ENCODE assay signal across 27 cellular contexts in genomic region chr22:19460036-19460435, GRCh38. TPM values are rescaled to one million over a fixed set of nuclear protein-coding genes. Genes with fewer than 3 reads are reported as not detected.
"Had no signal": no experiment of that assay in that cellular context is flagged by ENCODE, and none has a peak within 500 bp of the region (broad histone marks: within the 10 kb centered on the region; RNA-seq: fewer than 3 reads in every experiment).

No MANE protein-coding gene starts in this region.

- H3K9me3 ChIP-seq: ascending aorta had no signal

- DNase-seq: activated B cell treated with CpG ODN at 0.5 μM for 24 hours; activated CD4-positive, alpha-beta memory T cell treated with anti-CD3 and anti-CD28 coated beads for 36 hours; activated CD4-positive, alpha-beta T cell treated with anti-CD3 and anti-CD28 coated beads for 4 hours; activated CD4-positive, alpha-beta T cell treated with anti-CD3 and anti-CD28 coated beads, Interleukin-2, amount 10 ng/mL, durations not matched to agents 24 days and 14 days; activated CD4-positive, alpha-beta T cell treated with anti-CD3 and anti-CD28 coated beads, Interleukin-2, amount 50 U/mL, for 1 hour; activated CD4-positive, alpha-beta T cell treated with anti-CD3 and anti-CD28 coated beads, Interleukin-2, amount 50 U/mL, for 4 hours; activated CD4-positive, CD25-positive, alpha-beta regulatory T cell treated with anti-CD3 and anti-CD28 coated beads, Interleukin-2, amount 50 U/mL, for 72 hours; activated CD8-positive, alpha-beta memory T cell treated with anti-CD3 and anti-CD28 coated beads, Interleukin-2, amount 50 U/mL, for 4 hours; activated CD8-positive, alpha-beta T cell treated with anti-CD3 and anti-CD28 coated beads for 36 hours; activated naive CD4-positive, alpha-beta T cell treated with anti-CD3 and anti-CD28 coated beads, Interleukin-2, amount 10 ng/mL, durations not matched to agents 7 days and 5 days; activated naive CD4-positive, alpha-beta T cell treated with Interleukin-2 at 50 U/mL for 16 hours; activated naive CD8-positive, alpha-beta T cell treated with anti-CD3 and anti-CD28 coated beads, Interleukin-2, amount 10 ng/mL, durations not matched to agents 7 days and 5 days; activated naive CD8-positive, alpha-beta T cell treated with anti-CD3 and anti-CD28 coated beads, Interleukin-2, amount 50 U/mL, for 24 hours; activated T-cell treated with anti-CD3 and anti-CD28 coated beads for 4 hours; activated T-cell treated with anti-CD3 and anti-CD28 coated beads, Interleukin-2, amount 50 U/mL, for 1 hour; activated T-cell treated with anti-CD3 and anti-CD28 coated beads, Interleukin-2, amount 50 U/mL, for 4 hours; activated T-cell treated with anti-CD3 and anti-CD28 coated beads, Interleukin-2, amount 50 U/mL, for 72 hours; amygdala; anterior cingulate cortex; caudate nucleus; cerebellar nuclear complex; T-helper 1 cell; T-helper 2 cell; T-helper 9 cell had no signal

- H3K27ac ChIP-seq: ascending aorta, cardiac muscle cell, VCaP had no signal

- H3K4me1 ChIP-seq: ascending aorta had no signal

- H3K4me3 ChIP-seq: ascending aorta, cardiac muscle cell had no signal

- H3K27me3 ChIP-seq: ascending aorta, cardiac muscle cell had no signal

RNA-seq across cellular contexts. Expression of gene CDC45, which starts 19.7 kb away (rescaled TPM):
- total RNA-seq: ascending aorta had no signal
